13 cellular contexts compared by ENCODE assay signal in genomic region chr14:25909361-25909760, GRCh38.
DNase-seq lines count a peak whose midpoint lies in the region; TF ChIP-seq lines count a peak whose summit lies in the region.
"Had no signal": no experiment of that assay in that cellular context is flagged by ENCODE, and none has a peak within 500 bp of the region (broad histone marks: within the 10 kb centered on the region; RNA-seq: fewer than 3 reads in every experiment).

No MANE protein-coding gene starts in this region.

- H3K9me3 ChIP-seq in MM.1S (replicated peaks; ENCODE audit: insufficient read depth, low read length): no peaks in the 10 kb centered on the region

- H3K27me3 ChIP-seq in MM.1S (replicated peaks; ENCODE audit: insufficient read depth, low read length): no peaks in the 10 kb centered on the region

- TF ChIP-seq CTCF in fibroblast of mammary gland (conservative IDR thresholded peaks at IDR 0.05; ENCODE audit: control insufficient read depth, insufficient read depth, low read depth, low read length): no peak
- no peak for TF ChIP-seq CTCF in MM.1S (IDR thresholded peaks at IDR 0.05; ENCODE audit: low read length)

- no peak overlapping the region for H2AFZ ChIP-seq in MM.1S (ENCODE audit: low read length)

- H3K4me2 ChIP-seq in MM.1S (ENCODE audit: low read depth, low read length): no peak overlapping the region

- no peaks in the 10 kb centered on the region for H4K20me1 ChIP-seq in MM.1S (ENCODE audit: insufficient read depth, low read length)

- DNase-seq in HuH-7 (ENCODE audit: low spot score) (peak; percentile 3), NCI-H146 treated with DMSO at 0.1 percent for 48 hours (lab: John Stamatoyannopoulos, UW; ENCODE audit: unreplicated experiment) (peak; percentile 24), SKM-1 (lab: John Stamatoyannopoulos, UW; ENCODE audit: unreplicated experiment) (peak; percentile 34), fibroblast of mammary gland (ENCODE audit: low read depth) (peak; percentile 57), MM.1S (no peak), NOMO-1 treated with DMSO at 0.1 percent for 48 hours (lab: John Stamatoyannopoulos, UW; ENCODE audit: unreplicated experiment) (no peak)
- no peak for DNase-seq in stimulated activated CD4-positive, alpha-beta T cell treated with anti-CD3 and anti-CD28 coated beads, Interleukin-2, amount 100 ng/mL, for 48 hours
- DNase-seq: COR-L47; EL; HFFc6; KBM-7; NK-92 treated with Interleukin-12 subunit alpha and Interleukin-12 subunit beta, amount 100 ng/mL, for 24 hours had no signal

- H3F3A ChIP-seq in MM.1S (ENCODE audit: insufficient read depth, low read length): no peaks in the 10 kb centered on the region

- no peak overlapping the region for H3K9ac ChIP-seq in MM.1S (ENCODE audit: low read length)

- no peaks in the 10 kb centered on the region for H3K79me2 ChIP-seq in MM.1S (ENCODE audit: low read length)

- no peaks in the 10 kb centered on the region for H3K9me2 ChIP-seq in MM.1S (replicated peaks; ENCODE audit: insufficient read depth, low read length)

- H3K27ac ChIP-seq in MM.1S (ENCODE audit: low read length): no peak overlapping the region
- H3K27ac ChIP-seq: SK-N-MC had no signal

- no peak overlapping the region for H3K4me3 ChIP-seq in fibroblast of mammary gland (ENCODE audit: control insufficient read depth, low read depth, low read length)
- no peak overlapping the region for H3K4me3 ChIP-seq in MM.1S (ENCODE audit: low read length)
- H3K4me3 ChIP-seq: SK-N-MC had no signal

- no peaks in the 10 kb centered on the region for H3K36me3 ChIP-seq in MM.1S (replicated peaks; ENCODE audit: insufficient read depth, low read length)

- no peaks in the 10 kb centered on the region for H3K4me1 ChIP-seq in MM.1S (ENCODE audit: low read length)

Comparison
In these comparisons a context has a peak if more than half of its experiments do, and no peak if none do; other contexts are left out.
1. DNase-seq: peak in HuH-7 (single experiment), NCI-H146 treated with DMSO at 0.1 percent for 48 hours (single experiment), SKM-1 (single experiment) and fibroblast of mammary gland (single experiment); none in MM.1S (single experiment), stimulated activated CD4-positive, alpha-beta T cell treated with anti-CD3 and anti-CD28 coated beads, Interleukin-2, amount 100 ng/mL, for 48 hours (0 of 2) and NOMO-1 treated with DMSO at 0.1 percent for 48 hours (single experiment).